ENCODE assay signal across 11 cellular contexts in the genomic region with DNA sequence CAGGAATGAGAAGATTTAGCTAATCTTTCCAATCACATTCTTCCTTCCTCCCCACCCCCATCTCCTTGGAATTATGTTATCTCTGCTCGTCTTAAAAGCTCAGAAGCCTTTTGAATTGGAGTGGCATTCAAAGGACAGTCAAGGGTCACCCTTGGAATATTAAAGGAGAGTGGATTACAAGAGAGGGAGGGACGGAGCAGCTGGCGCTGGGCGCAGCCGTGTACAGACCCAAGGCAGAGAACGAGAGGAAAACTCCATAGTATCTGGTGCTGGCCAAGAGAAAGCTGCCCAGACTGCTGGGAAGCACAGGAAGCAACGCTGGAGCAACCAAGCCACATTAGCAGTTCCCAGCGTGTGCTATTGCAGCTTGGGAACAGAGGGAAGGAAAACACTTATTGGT.
A peak's percentile ranks its signal among the peaks of the same experiment; 100 is the strongest.
DNase-seq lines count a peak whose midpoint lies in the region; ATAC-seq and TF ChIP-seq lines count a peak whose summit lies in the region.
"Had no signal": no experiment of that assay in that cellular context is flagged by ENCODE, and none has a peak within 500 bp of the region (broad histone marks: within the 10 kb centered on the region; RNA-seq: fewer than 3 reads in every experiment).

No MANE protein-coding gene starts in this region.

- no peaks in the 10 kb centered on the region for H3K27me3 ChIP-seq in esophagus muscularis mucosa

- H3K9me3 ChIP-seq in mesodermal cell (ENCODE audit: control insufficient read depth, low read length): no peaks in the 10 kb centered on the region
- H3K9me3 ChIP-seq in esophagus muscularis mucosa: no peaks in the 10 kb centered on the region

- H3K36me3 ChIP-seq in mesodermal cell (ENCODE audit: control insufficient read depth, insufficient read depth, low read length) (no peaks in the 10 kb centered on the region), esophagus muscularis mucosa (no peaks in the 10 kb centered on the region)

- intact Hi-C loops in esophagus muscularis mucosa (cut with DNase I): no loop called here

- H3K4me1 ChIP-seq in mesodermal cell (ENCODE audit: control insufficient read depth, insufficient read depth, low read length, poor library complexity, severe bottlenecking): peaks cover 12% of the 10 kb centered on the region
- H3K4me1 ChIP-seq in esophagus muscularis mucosa: no peaks in the 10 kb centered on the region

- WGBS in mesodermal cell (ENCODE audit: insufficient coverage in 2 of 2), 2 experiments: 31 to 40% methylated on average over 7 of the region's 8 CpGs
- WGBS in esophagus muscularis mucosa: 31% methylated on average over 8 of the region's 8 CpGs

- no peak for ATAC-seq in GM21423 (IDR thresholded peaks at IDR 0.05; ENCODE audit: unreplicated experiment)
- ATAC-seq: esophagus mucosa had no signal

- H3K4me3 ChIP-seq in mesodermal cell (ENCODE audit: extremely low read depth, insufficient read depth, low read length, poor library complexity, severe bottlenecking): no peak overlapping the region
- H3K4me3 ChIP-seq in esophagus muscularis mucosa: no peak overlapping the region

- TF ChIP-seq POLR2A in esophagus muscularis mucosa (IDR thresholded peaks at IDR 0.05; ENCODE audit: low read depth): no peak

- H3K27ac ChIP-seq in mesodermal cell (ENCODE audit: low read depth, low read length, severe bottlenecking) (peak overlapping the region; percentile 74), esophagus muscularis mucosa (replicated peaks in 1 of 4) (no peak overlapping the region)

- no peak for TF ChIP-seq CTCF in esophagus muscularis mucosa (IDR thresholded peaks at IDR 0.05)

- DNase-seq in COR-L47 (lab: John Stamatoyannopoulos, UW) (peak; percentile 59), NCI-H1092 treated with DMSO at 0.1 percent for 48 hours (lab: John Stamatoyannopoulos, UW) (peak; percentile 94), astrocyte of the hippocampus (ENCODE audit: low read depth, low spot score) (peak; percentile 44), esophagus muscularis mucosa (ENCODE audit: extremely low spot score) (no peak), dedifferentiated amniotic fluid mesenchymal stem cell (ENCODE audit: extremely low spot score) (no peak)
- no peak for DNase-seq in stimulated activated CD4-positive, alpha-beta T cell treated with anti-CD3 and anti-CD28 coated beads, Interleukin-4, amount 100 ng/mL, for 4 hours
- DNase-seq: activated CD4-positive, alpha-beta T cell treated with anti-CD3 and anti-CD28 coated beads, Interleukin-2, amount 50 U/mL, for 1 hour; activated naive CD8-positive, alpha-beta T cell treated with anti-CD3 and anti-CD28 coated beads for 36 hours had no signal

- TF ChIP-seq EP300 in esophagus muscularis mucosa (IDR thresholded peaks at IDR 0.05): no peak

Comparison
In these comparisons a context has a peak if more than half of its experiments do, and no peak if none do; other contexts are left out.
1. DNase-seq: peak in COR-L47 (single experiment), NCI-H1092 treated with DMSO at 0.1 percent for 48 hours (single experiment) and astrocyte of the hippocampus (single experiment); none in stimulated activated CD4-positive, alpha-beta T cell treated with anti-CD3 and anti-CD28 coated beads, Interleukin-4, amount 100 ng/mL, for 4 hours (0 of 2), esophagus muscularis mucosa (single experiment) and dedifferentiated amniotic fluid mesenchymal stem cell (single experiment).